ENCODE assay signal across 9 cellular contexts in the genomic region with DNA sequence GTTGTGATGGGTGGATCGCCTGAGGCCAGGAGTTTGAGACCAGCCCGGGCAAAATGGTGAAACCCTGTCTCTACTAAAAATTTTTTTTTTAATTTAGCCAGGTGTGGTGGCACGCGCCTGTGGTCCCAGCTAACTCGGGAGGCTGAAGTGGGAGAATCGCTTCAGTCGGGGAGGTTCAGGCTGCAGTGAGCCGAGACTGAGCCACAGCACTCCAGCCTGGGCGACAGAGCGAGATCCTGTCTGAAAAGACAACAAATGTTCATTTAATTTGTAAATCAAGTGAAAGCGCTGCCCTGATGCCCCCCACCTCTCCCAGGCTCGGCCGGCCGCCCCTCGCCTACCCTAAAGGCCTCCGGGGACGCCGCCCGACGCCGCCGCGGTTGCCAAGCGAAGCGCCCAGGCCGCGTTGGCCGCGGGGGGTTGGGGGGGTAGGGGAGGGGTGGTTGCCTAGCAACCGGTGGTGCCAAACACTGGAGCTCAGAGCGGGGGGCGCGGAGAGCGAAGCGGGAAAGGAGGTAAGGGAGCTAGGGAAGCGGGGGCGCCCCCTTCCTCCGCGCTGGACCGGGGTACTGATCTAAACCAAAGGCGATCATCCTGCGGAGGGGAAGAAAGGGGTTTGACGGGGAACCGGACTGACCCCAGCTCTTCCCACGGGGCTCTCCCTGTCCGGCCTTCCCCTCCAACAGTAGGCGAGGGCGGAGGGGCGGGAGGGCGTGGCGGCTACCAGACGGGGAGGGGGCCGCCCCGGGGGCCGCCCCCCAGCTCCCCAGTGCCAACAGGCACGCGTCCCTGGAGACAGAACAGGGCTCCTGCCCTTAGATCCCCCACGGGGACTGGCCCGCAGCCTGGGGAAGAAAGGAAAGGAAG. TPM values are rescaled to one million over a fixed set of nuclear protein-coding genes. Genes with fewer than 3 reads are reported as not detected.
DNase-seq lines count a peak whose midpoint lies in the region; ATAC-seq and TF ChIP-seq lines count a peak whose summit lies in the region.
"Had no signal": no experiment of that assay in that cellular context is flagged by ENCODE, and none has a peak within 500 bp of the region (broad histone marks: within the 10 kb centered on the region; RNA-seq: fewer than 3 reads in every experiment).

A gene with protein sequence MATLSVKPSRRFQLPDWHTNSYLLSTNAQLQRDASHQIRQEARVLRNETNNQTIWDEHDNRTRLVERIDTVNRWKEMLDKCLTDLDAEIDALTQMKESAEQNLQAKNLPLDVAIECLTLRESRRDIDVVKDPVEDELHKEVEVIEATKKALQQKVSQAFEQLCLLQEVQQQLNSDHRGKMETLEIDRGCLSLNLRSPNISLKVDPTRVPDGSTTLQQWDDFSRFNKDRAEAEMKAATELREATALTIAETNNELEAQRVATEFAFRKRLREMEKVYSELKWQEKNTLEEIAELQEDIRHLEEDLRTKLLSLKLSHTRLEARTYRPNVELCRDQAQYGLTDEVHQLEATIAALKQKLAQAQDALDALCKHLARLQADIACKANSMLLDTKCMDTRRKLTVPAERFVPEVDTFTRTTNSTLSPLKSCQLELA (plus strand): TSS at position 460 of the 867 bp plus-strand sequence. CDS start 828 bp downstream, outside the sequence.

- peaks cover 6% of the 10 kb centered on the region for H3K27me3 Mint-ChIP-seq in type B pancreatic cell

- no peak for ATAC-seq in HG03439 (IDR thresholded peaks at IDR 0.05; ENCODE audit: unreplicated experiment)

- no peaks in the 10 kb centered on the region for H3K4me1 Mint-ChIP-seq in type B pancreatic cell (ENCODE audit: unreplicated experiment)

- TF ChIP-seq CTCF in lower leg skin (IDR thresholded peaks at IDR 0.05) = no peak
- TF ChIP-seq CTCF in type B pancreatic cell (conservative IDR thresholded peaks at IDR 0.05) = no peak

- no peaks in the 10 kb centered on the region for H3K9me3 Mint-ChIP-seq in type B pancreatic cell

- peak within 1 kb of the TSS; percentile 75 for H3K27ac ChIP-seq in cingulate gyrus (ENCODE audit: low read depth, low read length)
- H3K27ac ChIP-seq: KMS-11 had no signal

- peak; percentile 82 for DNase-seq in ELF-1 (ENCODE audit: low read depth, low spot score)
- peak; percentile 83 for DNase-seq in NCI-H2171 (lab: John Stamatoyannopoulos, UW)
- DNase-seq in lower leg skin (ENCODE audit: low spot score in 2 of 2) = no peak
- no peak for DNase-seq in type B pancreatic cell (ENCODE audit: extremely low spot score, unreplicated experiment)
- DNase-seq in GDM1 (lab: John Stamatoyannopoulos, UW) = no peak
- no peak for DNase-seq in stimulated activated CD4-positive, alpha-beta T cell treated with anti-CD3 and anti-CD28 coated beads, Interleukin-2, amount 100 ng/mL, for 48 hours

- H3K36me3 Mint-ChIP-seq in type B pancreatic cell = no peaks in the 10 kb centered on the region

- TF ChIP-seq POLR2A in lower leg skin (IDR thresholded peaks at IDR 0.05) = no peak

- WGBS in lower leg skin, 2 donors = 13 to 24% methylated on average over 38 to 54 of the region's 59 CpGs

- H3K4me3 ChIP-seq in lower leg skin (ENCODE audit: low read depth, poor library complexity, severe bottlenecking) = peak within 1 kb of the TSS; percentile 18

- intact Hi-C loops in lower leg skin (cut with DNase I; ENCODE audit: low total_unique reads) = no loop called here

- peak within 1 kb of the TSS; percentile 55 for H3K27ac Mint-ChIP-seq in type B pancreatic cell

- peak within 1 kb of the TSS; percentile 80 for H3K4me3 Mint-ChIP-seq in type B pancreatic cell

RNA-seq across cellular contexts. Expression of the gene that starts here (rescaled TPM):
- total RNA-seq in lower leg skin (under 1 TPM in 1 of 4 donors, not detected in 3; 0.38 TPM), type B pancreatic cell (ENCODE audit: low replicate concordance) (2.1 and 9.6 TPM in 2 replicates)

Comparison
In these comparisons a context has a peak if more than half of its experiments do, and no peak if none do; other contexts are left out.
1. DNase-seq: peak in ELF-1 (single experiment) and NCI-H2171 (single experiment); none in lower leg skin (0 of 2), type B pancreatic cell (single experiment), GDM1 (single experiment) and stimulated activated CD4-positive, alpha-beta T cell treated with anti-CD3 and anti-CD28 coated beads, Interleukin-2, amount 100 ng/mL, for 48 hours (0 of 2).